ENCODE assay signal across 8 cellular contexts in the genomic region with DNA sequence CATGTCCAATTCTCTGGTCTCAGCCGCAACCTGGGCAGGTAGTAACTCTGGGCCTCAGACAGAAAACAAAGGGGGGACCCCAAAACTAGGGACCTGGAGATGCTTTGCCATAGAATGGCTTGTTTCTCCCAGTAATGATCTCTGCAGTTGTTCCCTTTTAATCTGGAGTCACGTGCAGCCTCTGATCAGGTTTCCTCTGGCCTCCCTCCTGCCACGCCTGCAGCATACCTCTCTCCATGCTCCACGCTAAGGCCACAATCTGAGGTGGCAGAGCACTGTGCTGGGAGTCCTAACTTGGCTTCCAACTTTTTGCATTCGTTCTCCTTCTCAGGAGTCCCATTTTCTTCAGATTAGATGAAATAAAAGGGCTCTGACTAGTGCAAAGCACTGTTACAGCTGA. TPM values are rescaled to one million over a fixed set of nuclear protein-coding genes. Genes with fewer than 3 reads are reported as not detected.
DNase-seq lines count a peak whose midpoint lies in the region; ATAC-seq and TF ChIP-seq lines count a peak whose summit lies in the region.

No MANE protein-coding gene starts in this region.

- H3K27me3 Mint-ChIP-seq in activated CD4-positive, alpha-beta memory T cell treated with anti-CD3 and anti-CD28 coated beads, Interleukin-2, amount 10 ng/mL, durations not matched to agents 7 days and 5 days = no peaks in the 10 kb centered on the region

- POLR2A ChIA-PET in activated CD4-positive, alpha-beta memory T cell treated with anti-CD3 and anti-CD28 coated beads, Interleukin-2, amount 10 ng/mL, durations not matched to agents 7 days and 5 days (lab: Charles Lee) = interaction anchor here (0.6 to 4.9 kb wide), 18 partner anchors 10 to 548 kb away, joined by 3 to 36 read pairs (median 4); a partner anchor contains a TSS

- no peak for TF ChIP-seq CTCF in gastrocnemius medialis (IDR thresholded peaks at IDR 0.05 in 4 of 5, conservative IDR thresholded peaks at IDR 0.05 in 1 of 5)

- H3K9me3 ChIP-seq in gastrocnemius medialis = no peaks in the 10 kb centered on the region

- no peaks in the 10 kb centered on the region for H3K27me3 ChIP-seq in gastrocnemius medialis

- H3K4me3 ChIP-seq in gastrocnemius medialis = peak overlapping the region; percentile 70 to 96 (median 78)

- peak overlapping the region; percentile 93 to 99 (median 96) for H3K27ac ChIP-seq in gastrocnemius medialis

- ATAC-seq in Right ventricle myocardium inferior (peak; percentile 33), left ventricle myocardium superior (peak; percentile 47), gastrocnemius medialis (peak; percentile 67 to 72), GM18498 (IDR thresholded peaks at IDR 0.05; ENCODE audit: unreplicated experiment) (no peak), GM18517 (IDR thresholded peaks at IDR 0.05; ENCODE audit: unreplicated experiment) (no peak)

- peaks cover 45% of the 10 kb centered on the region for H3K4me1 Mint-ChIP-seq in activated CD4-positive, alpha-beta memory T cell treated with anti-CD3 and anti-CD28 coated beads, Interleukin-2, amount 10 ng/mL, durations not matched to agents 7 days and 5 days

- CTCF ChIA-PET in activated CD4-positive, alpha-beta memory T cell treated with anti-CD3 and anti-CD28 coated beads, Interleukin-2, amount 10 ng/mL, durations not matched to agents 7 days and 5 days (lab: Charles Lee) = interaction anchor here (0.8 to 2.3 kb wide), 5 partner anchors 32 to 382 kb away, joined by 3 to 10 read pairs (median 3); no protein-coding TSS in a partner anchor

- H3K9me3 Mint-ChIP-seq in activated CD4-positive, alpha-beta memory T cell treated with anti-CD3 and anti-CD28 coated beads, Interleukin-2, amount 10 ng/mL, durations not matched to agents 7 days and 5 days = no peaks in the 10 kb centered on the region

- H3K4me1 ChIP-seq in gastrocnemius medialis = peaks cover 33% of the 10 kb centered on the region in 2 donors

- in situ Hi-C loops in gastrocnemius medialis (cut with MboI; ENCODE audit: low sequenced_read_pairs in 4 of 4) = no loop called here

- peaks cover 50% of the 10 kb centered on the region for H3K36me3 Mint-ChIP-seq in activated CD4-positive, alpha-beta memory T cell treated with anti-CD3 and anti-CD28 coated beads, Interleukin-2, amount 10 ng/mL, durations not matched to agents 7 days and 5 days (ENCODE audit: low read depth)

- peak overlapping the region; percentile 90 for H3K4me3 Mint-ChIP-seq in activated CD4-positive, alpha-beta memory T cell treated with anti-CD3 and anti-CD28 coated beads, Interleukin-2, amount 10 ng/mL, durations not matched to agents 7 days and 5 days

- intact Hi-C loops in Right ventricle myocardium inferior (cut with DNase I) = no loop called here
- intact Hi-C loops in cardiac septum (cut with DNase I) = loop anchor here (2.0 kb wide), 1 partner anchor 34 kb away; no protein-coding TSS in a partner anchor
- intact Hi-C loops in left ventricle myocardium superior (cut with micrococcal nuclease) = no loop called here
- intact Hi-C loops in gastrocnemius medialis (cut with DNase I; ENCODE audit: low total_unique reads) = loop anchor here (2.0 kb wide), 2 partner anchors 34 to 166 kb away; no protein-coding TSS in a partner anchor

- peak overlapping the region; percentile 88 for H3K27ac Mint-ChIP-seq in activated CD4-positive, alpha-beta memory T cell treated with anti-CD3 and anti-CD28 coated beads, Interleukin-2, amount 10 ng/mL, durations not matched to agents 7 days and 5 days

- peaks cover 0 to 28% of the 10 kb centered on the region in 2 donors for H3K36me3 ChIP-seq in gastrocnemius medialis

- DNase-seq in Right ventricle myocardium inferior (ENCODE audit: missing footprints) (no peak), cardiac septum (ENCODE audit: low spot score) (no peak), left ventricle myocardium superior (no peak), gastrocnemius medialis (peak; percentile 76 to 78), activated gamma-delta T cell (lab: John Stamatoyannopoulos, UW) (no peak)
- DNase-seq in activated CD4-positive, alpha-beta memory T cell treated with anti-CD3 and anti-CD28 coated beads, Interleukin-2, amount 10 ng/mL, durations not matched to agents 7 days and 5 days = no peak

- peak; percentile 38 to 70 for TF ChIP-seq POLR2A in gastrocnemius medialis (IDR thresholded peaks at IDR 0.05)

RNA-seq across cellular contexts. Expression of a gene that starts 1.9 kb away (rescaled TPM):
- total RNA-seq in Right ventricle myocardium inferior (196 TPM), cardiac septum (239 TPM), left ventricle myocardium superior (246 TPM), gastrocnemius medialis (100 to 1,000 TPM; 259 to 468 (median 371) TPM)
- total RNA-seq in activated CD4-positive, alpha-beta memory T cell treated with anti-CD3 and anti-CD28 coated beads, Interleukin-2, amount 10 ng/mL, durations not matched to agents 7 days and 5 days = 100 to 1,000 TPM; 159 to 161 TPM

Comparison
In these comparisons a context has a peak if more than half of its experiments do, and no peak if none do; other contexts are left out.
1. intact Hi-C loops: an anchor here in cardiac septum (2.0 kb wide) and gastrocnemius medialis (2.0 kb wide); none called in Right ventricle myocardium inferior and left ventricle myocardium superior.
2. ATAC-seq: peak in Right ventricle myocardium inferior (single experiment), left ventricle myocardium superior (single experiment) and gastrocnemius medialis (2 of 2); none in GM18498 (single experiment) and GM18517 (single experiment).
3. DNase-seq: peak in gastrocnemius medialis (2 of 2); none in Right ventricle myocardium inferior (single experiment), cardiac septum (single experiment), activated CD4-positive, alpha-beta memory T cell treated with anti-CD3 and anti-CD28 coated beads, Interleukin-2, amount 10 ng/mL, durations not matched to agents 7 days and 5 days (single experiment), left ventricle myocardium superior (single experiment) and activated gamma-delta T cell (single experiment).